ENCODE assay signal across 1 cellular context in the genomic region with DNA sequence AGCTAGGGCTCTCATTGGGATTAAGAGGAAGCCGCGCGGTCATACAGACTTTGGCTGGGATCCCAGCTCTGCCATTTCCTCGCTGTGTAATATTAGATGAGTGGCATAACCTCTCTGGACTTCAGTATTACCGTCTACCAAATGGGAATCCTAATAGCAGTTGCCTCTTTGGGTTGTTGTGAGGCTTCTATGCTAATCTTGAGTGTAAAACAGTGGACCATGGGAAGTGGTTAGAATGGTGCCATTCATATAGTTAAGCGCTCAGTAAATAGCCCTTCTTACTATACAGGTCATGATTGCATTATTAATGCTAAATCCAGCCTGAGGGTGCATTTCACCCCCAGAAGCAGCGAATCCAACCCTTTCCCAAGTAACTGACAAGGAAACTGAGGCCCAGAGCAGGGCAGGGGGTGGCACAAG.
A peak's percentile ranks its signal among the peaks of the same experiment; 100 is the strongest.
TF ChIP-seq lines count a peak whose summit lies in the region.

No MANE protein-coding gene starts in this region.

TF ChIP-seq in H1, 55 proteins besides CTCF, POLR2A, EP300 and RAD21:
- TF ChIP-seq HDAC2 (IDR thresholded peaks at IDR 0.05; ENCODE audit: borderline replicate concordance in 1 of 2, low read depth in 2 of 2, low read length in 2 of 2) (no peak; a peak in 1 of 4 replicates), POLR2AphosphoS5 (IDR thresholded peaks at IDR 0.05; ENCODE audit: low read depth, low read length) (no peak), KDM1A (IDR thresholded peaks at IDR 0.05; ENCODE audit: borderline replicate concordance, low read length) (peak; percentile 38; the same call in 1 of the 2 replicates)
